Comparison of ENCODE assay signal across 1 cellular context in the genomic region with DNA sequence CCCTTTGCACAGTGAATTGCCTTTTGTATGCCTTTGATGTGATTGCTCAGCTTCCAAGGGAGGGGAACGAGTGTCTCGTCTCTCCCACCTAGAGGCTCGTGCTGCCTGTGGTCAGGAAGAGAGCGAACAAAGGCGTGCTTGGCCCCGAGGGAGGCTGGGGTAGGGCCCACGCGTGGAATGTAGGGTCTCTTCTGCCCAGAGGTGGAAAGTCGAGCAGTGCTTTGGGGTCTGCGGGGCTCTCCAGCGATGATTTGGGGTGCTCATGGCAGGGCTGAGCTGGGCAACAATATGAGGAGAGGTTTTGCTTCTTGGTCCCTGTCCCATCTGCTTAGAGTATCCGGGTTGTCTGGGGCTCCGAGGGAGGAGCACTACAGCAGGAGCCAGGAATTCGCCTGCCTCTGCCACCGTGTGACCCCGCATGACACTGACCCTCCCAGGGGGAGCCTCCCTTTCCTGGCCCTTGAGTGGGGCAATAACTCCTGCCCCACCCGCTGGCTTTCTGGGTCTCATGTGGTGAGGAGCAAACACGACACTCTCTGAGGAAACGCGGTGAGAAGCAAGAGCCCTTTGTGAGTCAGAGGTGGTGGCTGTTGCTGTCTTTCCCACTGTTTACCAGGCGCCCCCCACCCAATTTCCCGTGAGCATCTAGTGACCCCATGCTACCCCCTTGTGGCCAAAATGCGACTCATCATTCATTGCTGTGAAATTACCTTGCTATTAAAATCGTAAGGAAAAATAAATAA.
TF ChIP-seq lines count a peak whose summit lies in the region.

No MANE protein-coding gene starts in this region.

TF ChIP-seq in HepG2, 621 proteins besides CTCF, POLR2A, EP300 and RAD21 (continued from another document):
- TF ChIP-seq, protein P1, sequence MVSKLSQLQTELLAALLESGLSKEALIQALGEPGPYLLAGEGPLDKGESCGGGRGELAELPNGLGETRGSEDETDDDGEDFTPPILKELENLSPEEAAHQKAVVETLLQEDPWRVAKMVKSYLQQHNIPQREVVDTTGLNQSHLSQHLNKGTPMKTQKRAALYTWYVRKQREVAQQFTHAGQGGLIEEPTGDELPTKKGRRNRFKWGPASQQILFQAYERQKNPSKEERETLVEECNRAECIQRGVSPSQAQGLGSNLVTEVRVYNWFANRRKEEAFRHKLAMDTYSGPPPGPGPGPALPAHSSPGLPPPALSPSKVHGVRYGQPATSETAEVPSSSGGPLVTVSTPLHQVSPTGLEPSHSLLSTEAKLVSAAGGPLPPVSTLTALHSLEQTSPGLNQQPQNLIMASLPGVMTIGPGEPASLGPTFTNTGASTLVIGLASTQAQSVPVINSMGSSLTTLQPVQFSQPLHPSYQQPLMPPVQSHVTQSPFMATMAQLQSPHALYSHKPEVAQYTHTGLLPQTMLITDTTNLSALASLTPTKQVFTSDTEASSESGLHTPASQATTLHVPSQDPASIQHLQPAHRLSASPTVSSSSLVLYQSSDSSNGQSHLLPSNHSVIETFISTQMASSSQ (IDR thresholded peaks at IDR 0.05; ENCODE audit: low read depth), result no peak
- TF ChIP-seq, protein P1 (CRISPR knock-in tag; IDR thresholded peaks at IDR 0.05; ENCODE audit: borderline replicate concordance), result 0 out of 2 replicates have a peak, but pooled peaks have one; percentile 19
- TF ChIP-seq SAFB2 (CRISPR knock-in tag; IDR thresholded peaks at IDR 0.05; ENCODE audit: borderline replicate concordance, low read depth) (no peak), PAXIP1 (CRISPR knock-in tag; conservative IDR thresholded peaks at IDR 0.05) (peak; percentile 51), PCBP2 (optimal IDR thresholded peaks at IDR 0.05; ENCODE audit: low read depth, low read length, poor library complexity, severe bottlenecking) (no peak), GABPB1 (CRISPR knock-in tag; IDR thresholded peaks at IDR 0.05) (peak; percentile 44; the same call in 1 of the 2 replicates)
TF ChIP-seq in HepG2: peak in this region for 176.
